Comparison of ENCODE assay signal across 9 cellular contexts in genomic region chr4:8688041-8688907, GRCh38.
DNase-seq lines count a peak whose midpoint lies in the region; ATAC-seq, FAIRE-seq and TF ChIP-seq lines count a peak whose summit lies in the region.
"Had no signal": no experiment of that assay in that cellular context is flagged by ENCODE, and none has a peak within 500 bp of the region (broad histone marks: within the 10 kb centered on the region; RNA-seq: fewer than 3 reads in every experiment).

No MANE protein-coding gene starts in this region.

- peaks cover 25% of the 10 kb centered on the region in 2 donors for H3K27me3 Mint-ChIP-seq in stimulated activated naive B cell treated with anti-CD40 and anti-IgM and Interleukin-4, amounts not matched to agents 10 μg/mL and 1 μg/mL and 100 μg/mL, for 72 hours

- peak; percentile 72 for DNase-seq in BE2C
- peak; percentile 47 for DNase-seq in GM20000 (ENCODE audit: low spot score)
- no peak for DNase-seq in bronchial epithelial cell (ENCODE audit: low read depth)
- DNase-seq in lung (ENCODE audit: low spot score): no peak
- no peak for DNase-seq in NCI-H345 (lab: John Stamatoyannopoulos, UW)
- DNase-seq in stimulated activated naive B cell treated with anti-CD40 and anti-IgM and Interleukin-4, amounts not matched to agents 10 μg/mL and 1 μg/mL and 100 μg/mL, for 72 hours: no peak

- H3K4me1 ChIP-seq in BE2C: no peaks in the 10 kb centered on the region
- no peaks in the 10 kb centered on the region for H3K4me1 ChIP-seq in lung (ENCODE audit: control insufficient read depth in 2 of 2, insufficient read depth in 2 of 2, low read length in 2 of 2)

- H3K4me3 ChIP-seq in BE2C (ENCODE audit: low read depth, low read length): no peak overlapping the region; the same call in 1 of the 2 replicates
- H3K4me3 ChIP-seq in bronchial epithelial cell (ENCODE audit: low read depth, low read length): no peak overlapping the region
- H3K4me3 ChIP-seq in lung: no peak overlapping the region
- H3K4me3 ChIP-seq: SK-N-MC had no signal

- H3K27ac Mint-ChIP-seq in stimulated activated naive B cell treated with anti-CD40 and anti-IgM and Interleukin-4, amounts not matched to agents 10 μg/mL and 1 μg/mL and 100 μg/mL, for 72 hours: no peak overlapping the region

- peaks cover 5 to 14% of the 10 kb centered on the region in 2 donors for H3K9me3 Mint-ChIP-seq in stimulated activated naive B cell treated with anti-CD40 and anti-IgM and Interleukin-4, amounts not matched to agents 10 μg/mL and 1 μg/mL and 100 μg/mL, for 72 hours

- H3K36me3 ChIP-seq in BE2C: no peaks in the 10 kb centered on the region
- no peaks in the 10 kb centered on the region for H3K36me3 ChIP-seq in bronchial epithelial cell (ENCODE audit: control insufficient read depth, insufficient read depth, low read length)
- no peaks in the 10 kb centered on the region for H3K36me3 ChIP-seq in lung (ENCODE audit: control insufficient read depth in 2 of 2, insufficient read depth in 2 of 2, low read length in 2 of 2)

- no peaks in the 10 kb centered on the region for H3K36me3 Mint-ChIP-seq in stimulated activated naive B cell treated with anti-CD40 and anti-IgM and Interleukin-4, amounts not matched to agents 10 μg/mL and 1 μg/mL and 100 μg/mL, for 72 hours

- WGBS in lung, 2 donors: 19 to 20% methylated on average over 41 of the region's 41 CpGs

- ATAC-seq in lung (ENCODE audit: insufficient read depth, low FRiP score): peak; percentile 27
- no peak for ATAC-seq in HG03175 (IDR thresholded peaks at IDR 0.05; ENCODE audit: unreplicated experiment)
- no peak for ATAC-seq in HG03039 (IDR thresholded peaks at IDR 0.05; ENCODE audit: unreplicated experiment)
- ATAC-seq in stimulated activated naive B cell treated with anti-CD40 and anti-IgM and Interleukin-4, amounts not matched to agents 10 μg/mL and 1 μg/mL and 100 μg/mL, for 72 hours (replicated peaks): no peak

- H3K9me3 ChIP-seq in BE2C (no peaks in the 10 kb centered on the region), lung (ENCODE audit: control insufficient read depth in 2 of 2, insufficient read depth in 1 of 2, low read length in 1 of 2) (peaks cover 0 to 8% of the 10 kb centered on the region in 2 donors)

- H3K27me3 ChIP-seq in BE2C: no peaks in the 10 kb centered on the region
- H3K27me3 ChIP-seq in bronchial epithelial cell (ENCODE audit: control insufficient read depth, insufficient read depth, low read length): no peaks in the 10 kb centered on the region
- H3K27me3 ChIP-seq in lung (ENCODE audit: control insufficient read depth, insufficient read depth): peaks cover 9% of the 10 kb centered on the region

- no peak overlapping the region for H3K27ac ChIP-seq in lung (ENCODE audit: low read depth in 1 of 2, low read length in 1 of 2)
- H3K27ac ChIP-seq: SK-N-MC had no signal

- no peak overlapping the region for H3K4me3 Mint-ChIP-seq in stimulated activated naive B cell treated with anti-CD40 and anti-IgM and Interleukin-4, amounts not matched to agents 10 μg/mL and 1 μg/mL and 100 μg/mL, for 72 hours

- peak; percentile 85 for TF ChIP-seq CTCF in BE2C (IDR thresholded peaks at IDR 0.05; ENCODE audit: low read depth, low read length)
- peak; percentile 47 for TF ChIP-seq CTCF in GM20000 (IDR thresholded peaks at IDR 0.05; ENCODE audit: extremely low read depth, missing control alignments)
- TF ChIP-seq CTCF in bronchial epithelial cell (IDR thresholded peaks at IDR 0.05; ENCODE audit: insufficient read depth, low read length, severe bottlenecking): peak; percentile 18
- TF ChIP-seq CTCF in lung (IDR thresholded peaks at IDR 0.05; ENCODE audit: control extremely low read depth, extremely low read depth): no peak

- no peaks in the 10 kb centered on the region for H3K4me1 Mint-ChIP-seq in stimulated activated naive B cell treated with anti-CD40 and anti-IgM and Interleukin-4, amounts not matched to agents 10 μg/mL and 1 μg/mL and 100 μg/mL, for 72 hours

- no peak for FAIRE-seq in bronchial epithelial cell (lab: Jason Lieb, UNC)

Comparison
In these comparisons a context has a peak if more than half of its experiments do, and no peak if none do; other contexts are left out.
1. DNase-seq: peak in BE2C (single experiment) and GM20000 (single experiment); none in bronchial epithelial cell (single experiment), lung (single experiment), NCI-H345 (single experiment) and stimulated activated naive B cell treated with anti-CD40 and anti-IgM and Interleukin-4, amounts not matched to agents 10 μg/mL and 1 μg/mL and 100 μg/mL, for 72 hours (single experiment).